8 cellular contexts compared by ENCODE assay signal in the genomic region with DNA sequence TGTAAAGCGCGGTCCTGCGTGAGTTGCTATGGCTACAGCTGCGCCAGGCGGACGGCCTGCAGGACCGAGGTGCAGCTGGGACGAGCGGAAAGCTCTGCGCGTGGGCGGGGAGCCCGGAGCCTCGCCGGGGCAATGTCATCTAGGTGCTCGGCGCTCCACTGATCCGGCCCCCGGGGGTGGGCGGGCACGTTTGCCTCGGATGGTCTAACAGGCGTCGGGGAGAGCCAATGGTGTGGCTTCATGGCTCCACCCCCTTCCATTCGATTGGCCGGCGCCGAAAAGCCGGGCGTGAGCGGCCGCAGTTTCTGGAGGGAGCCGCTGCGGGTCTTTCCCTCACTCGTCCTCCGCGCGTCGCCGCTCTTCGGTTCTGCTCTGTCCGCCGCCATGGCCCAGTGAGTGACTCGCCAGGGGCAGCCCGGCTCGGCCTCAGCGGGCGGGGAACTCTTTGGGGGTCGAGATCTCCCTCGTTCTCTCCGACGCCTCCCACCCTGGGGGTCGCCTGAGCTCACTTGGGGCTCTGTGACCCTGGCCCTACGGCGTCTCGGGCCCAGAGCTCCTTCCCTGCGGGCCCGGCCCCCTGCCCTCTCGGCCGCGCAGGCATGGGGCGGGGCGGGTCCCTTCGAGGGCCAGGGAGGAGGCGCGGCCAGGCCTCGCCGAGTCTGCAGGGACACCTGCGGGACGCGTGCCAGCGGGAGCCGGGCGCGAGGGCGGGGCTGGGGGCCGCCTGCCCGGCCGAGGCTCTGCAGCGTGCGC.
A peak's percentile ranks its signal among the peaks of the same experiment; 100 is the strongest.
DNase-seq lines count a peak whose midpoint lies in the region; ATAC-seq and TF ChIP-seq lines count a peak whose summit lies in the region.

A gene (plus strand): TSS at position 331 of the 753 bp plus-strand sequence. CDS start 54 bp downstream, at position 385.

- peak; percentile 93 for ATAC-seq in GM19025 (IDR thresholded peaks at IDR 0.05; ENCODE audit: low read depth, unreplicated experiment)
- ATAC-seq in HG03342 (IDR thresholded peaks at IDR 0.05; ENCODE audit: unreplicated experiment) = peak; percentile 95
- ATAC-seq in activated CD4-positive, CD25-positive, alpha-beta regulatory T cell treated with anti-CD3 and anti-CD28 coated beads, Interleukin-2, amount 50 U/mL, for 24 hours = peak; percentile 98 to 99

- DNase-seq in AG09309 (ENCODE audit: low read depth) (peak; percentile 87), NCI-H446 (lab: John Stamatoyannopoulos, UW) (peak; percentile 97 to 99), cerebellar cortex (ENCODE audit: low spot score) (peak; percentile 98), islet precursor cell (peak; percentile 99)
- peak; percentile 94 to 98 (median 97) for DNase-seq in stimulated activated CD4-positive, alpha-beta T cell treated with anti-CD3 and anti-CD28 coated beads, Interleukin-12 subunit alpha, Interleukin-12 subunit beta, amount 100 ng/mL, for 48 hours (ENCODE audit: low read depth in 2 of 3, low spot score in 1 of 3)

- TF ChIP-seq CTCF in AG09309 (IDR thresholded peaks at IDR 0.05; ENCODE audit: control insufficient read depth, insufficient read depth, low read depth, low read length, missing control alignments) = no peak

- H3K4me3 ChIP-seq in AG09309 (ENCODE audit: control insufficient read depth, low read depth, low read length) = peak within 1 kb of the TSS; percentile 64

Comparison
In these comparisons a context has a peak if more than half of its experiments do, and no peak if none do; other contexts are left out.
1. Peak in every context shown above with its lines: DNase-seq, ATAC-seq and H3K4me3 ChIP-seq.